ENCODE assay signal across 4 cellular contexts in the genomic region with DNA sequence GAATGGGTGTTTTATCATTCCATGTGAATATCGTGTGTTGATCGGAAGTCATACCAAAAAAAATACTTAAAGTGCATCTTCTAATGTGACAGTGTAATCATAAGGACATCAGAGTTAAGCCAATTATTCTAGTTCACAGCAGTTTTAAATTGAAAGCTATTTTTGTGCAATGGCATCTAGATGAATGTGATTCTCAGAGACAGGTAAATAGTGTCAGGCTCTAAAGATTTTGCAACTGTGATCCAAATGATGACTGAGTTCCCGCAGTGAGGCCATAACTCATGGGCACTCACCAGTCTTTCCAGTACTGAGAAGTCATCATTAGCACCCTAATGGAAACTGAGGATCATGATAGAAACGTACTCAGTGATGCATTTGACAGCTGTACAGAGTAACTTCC.
"Had no signal": no experiment of that assay in that cellular context is flagged by ENCODE, and none has a peak within 500 bp of the region (broad histone marks: within the 10 kb centered on the region; RNA-seq: fewer than 3 reads in every experiment).

No MANE protein-coding gene starts in this region.

- H3K27ac ChIP-seq: HL-60, KMS-11 had no signal

- ATAC-seq: HepG2, K562 had no signal

- H3K9ac ChIP-seq: KMS-11 had no signal

- H3K4me3 ChIP-seq: K562 had no signal

- H3K4me2 ChIP-seq: KMS-11 had no signal
